Comparison of ENCODE assay signal across 8 cellular contexts in the genomic region with DNA sequence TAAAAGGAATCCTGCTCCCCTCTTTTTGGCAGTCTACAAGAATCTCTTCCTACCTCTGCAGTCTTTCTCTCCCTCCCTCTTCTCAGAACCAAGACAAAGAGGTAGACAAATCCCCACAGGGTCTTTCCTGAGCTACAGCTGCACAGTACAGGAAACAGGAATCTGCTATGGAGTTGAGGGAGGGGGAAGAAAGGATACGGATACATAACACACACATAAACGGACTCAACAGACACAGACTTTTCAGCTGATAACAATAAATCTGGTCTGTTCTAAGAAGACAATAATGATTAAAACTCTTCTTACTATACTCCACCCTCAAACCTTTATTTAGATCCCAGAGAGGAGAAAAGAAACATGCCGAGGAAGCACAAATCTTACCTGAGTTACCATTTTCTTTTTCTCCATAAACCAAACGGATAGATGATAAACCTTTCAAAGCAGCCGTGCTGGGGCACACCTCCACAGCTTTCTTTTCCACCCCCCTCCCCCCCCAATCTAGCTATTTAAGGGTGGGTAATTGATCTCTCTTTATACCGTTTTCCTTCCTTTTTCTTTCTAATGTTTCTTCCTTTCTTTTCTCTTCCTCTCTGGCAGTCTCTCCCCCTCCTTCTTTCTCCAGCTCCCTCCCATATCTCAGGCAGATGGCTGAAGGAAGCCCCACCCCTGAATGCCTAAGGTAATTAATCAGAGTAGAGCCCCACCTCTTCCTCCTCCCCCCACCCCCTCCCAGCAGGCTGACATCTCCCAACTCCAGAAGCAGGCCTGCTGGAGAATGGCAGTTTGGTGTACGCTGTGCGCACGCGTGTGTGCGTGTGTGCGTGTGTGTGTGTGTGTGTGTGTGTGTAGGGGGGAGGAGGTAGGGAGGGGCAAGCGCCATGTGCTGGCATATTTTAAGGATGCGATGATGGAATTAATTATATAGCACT.
A peak's percentile ranks its signal among the peaks of the same experiment; 100 is the strongest.
DNase-seq lines count a peak whose midpoint lies in the region; ATAC-seq and TF ChIP-seq lines count a peak whose summit lies in the region.

No MANE protein-coding gene starts in this region.

- H3K9me3 Mint-ChIP-seq in natural killer cell treated with Interleukin-12 subunit alpha and Interleukin-12 subunit beta and Interleukin-15 and Interleukin-18, amount 100 ng/mL, for 72 hours, result no peaks in the 10 kb centered on the region

- H3K9me3 ChIP-seq in MG63, result no peaks in the 10 kb centered on the region
- H3K9me3 ChIP-seq in transverse colon, result no peaks in the 10 kb centered on the region

- peaks cover 3% of the 10 kb centered on the region for H3K36me3 ChIP-seq in MG63
- H3K36me3 ChIP-seq in transverse colon, result no peaks in the 10 kb centered on the region

- no peak for ATAC-seq in natural killer cell treated with Interleukin-12 subunit alpha and Interleukin-12 subunit beta and Interleukin-15 and Interleukin-18, amount 100 ng/mL, for 72 hours
- no peak for ATAC-seq in HG02884 (IDR thresholded peaks at IDR 0.05; ENCODE audit: unreplicated experiment)

- peak; percentile 77 for TF ChIP-seq POLR2A in transverse colon (IDR thresholded peaks at IDR 0.05)

- H3K4me3 ChIP-seq in MG63 (peak overlapping the region; percentile 66), transverse colon (peak overlapping the region; percentile 29 to 51 (median 43))

- H3K27me3 ChIP-seq in MG63 (no peaks in the 10 kb centered on the region), transverse colon (no peaks in the 10 kb centered on the region)

- H3K36me3 Mint-ChIP-seq in natural killer cell treated with Interleukin-12 subunit alpha and Interleukin-12 subunit beta and Interleukin-15 and Interleukin-18, amount 100 ng/mL, for 72 hours, result no peaks in the 10 kb centered on the region

- TF ChIP-seq CTCF in RWPE1 (conservative IDR thresholded peaks at IDR 0.05; ENCODE audit: low read depth) (no peak), transverse colon (IDR thresholded peaks at IDR 0.05) (no peak)

- POLR2A ChIA-PET in RWPE1 (lab: Yijun Ruan, JAX; ENCODE audit: low non-redundant PET), result interaction anchor here (0.7 kb wide), 1 partner anchor 212 kb away, joined by 11 read pairs; no protein-coding TSS in a partner anchor

- peaks cover 11 to 70% (median 49%) of the 10 kb centered on the region in 4 donors for H3K4me1 ChIP-seq in transverse colon

- H3K27me3 Mint-ChIP-seq in natural killer cell treated with Interleukin-12 subunit alpha and Interleukin-12 subunit beta and Interleukin-15 and Interleukin-18, amount 100 ng/mL, for 72 hours, result peaks cover 26 to 38% of the 10 kb centered on the region in 2 donors

- H3K27ac ChIP-seq in RWPE1 (peak overlapping the region; percentile 71), transverse colon (peak overlapping the region; percentile 84 to 89 (median 87))

- H3K4me1 Mint-ChIP-seq in natural killer cell treated with Interleukin-12 subunit alpha and Interleukin-12 subunit beta and Interleukin-15 and Interleukin-18, amount 100 ng/mL, for 72 hours (ENCODE audit: low read depth in 2 of 2), result peaks cover 10% of the 10 kb centered on the region in 2 donors

- H3K27ac Mint-ChIP-seq in natural killer cell treated with Interleukin-12 subunit alpha and Interleukin-12 subunit beta and Interleukin-15 and Interleukin-18, amount 100 ng/mL, for 72 hours, result no peak overlapping the region

- no peak overlapping the region for H3K4me3 Mint-ChIP-seq in natural killer cell treated with Interleukin-12 subunit alpha and Interleukin-12 subunit beta and Interleukin-15 and Interleukin-18, amount 100 ng/mL, for 72 hours

- CTCF ChIA-PET in RWPE1 (lab: Yijun Ruan, JAX), result no interaction called here

- no peak for TF ChIP-seq EP300 in transverse colon (IDR thresholded peaks at IDR 0.05; ENCODE audit: low read depth)

- 0 to 12% methylated on average over 6 to 14 of the region's 14 CpGs for WGBS in transverse colon (ENCODE audit: low coverage in 1 of 2), 2 donors

- intact Hi-C loops in transverse colon (cut with DNase I; ENCODE audit: low total_unique reads), result loop anchor here (10.0 kb wide), 2 partner anchors 75 to 205 kb away; no protein-coding TSS in a partner anchor

- in situ Hi-C loops in Caki2 (cut with HindIII; ENCODE audit: low pct_unique_long_range_greater_than_20kb, low sequenced_read_pairs), result no loop called here
- in situ Hi-C loops in transverse colon (cut with MboI; ENCODE audit: low pct_ligation_motif_present in 1 of 4, low pct_unique_long_range_greater_than_20kb in 1 of 4, low sequenced_read_pairs in 3 of 4), result no loop called here

- DNase-seq in Caki2 (ENCODE audit: low read depth), result peak; percentile 99
- DNase-seq in MG63, result peak; percentile 96
- peak; percentile 88 for DNase-seq in RWPE1 (ENCODE audit: low spot score)
- DNase-seq in epidermal melanocyte (ENCODE audit: insufficient read length, low spot score), result peak; percentile 61
- peak; percentile 71 for DNase-seq in medulla oblongata (ENCODE audit: extremely low spot score)
- peak; percentile 86 for DNase-seq in transverse colon
- DNase-seq in natural killer cell treated with Interleukin-12 subunit alpha and Interleukin-12 subunit beta and Interleukin-15 and Interleukin-18, amount 100 ng/mL, for 72 hours (ENCODE audit: low spot score), result no peak
